Comparison of ENCODE assay signal across 8 cellular contexts in the genomic region with DNA sequence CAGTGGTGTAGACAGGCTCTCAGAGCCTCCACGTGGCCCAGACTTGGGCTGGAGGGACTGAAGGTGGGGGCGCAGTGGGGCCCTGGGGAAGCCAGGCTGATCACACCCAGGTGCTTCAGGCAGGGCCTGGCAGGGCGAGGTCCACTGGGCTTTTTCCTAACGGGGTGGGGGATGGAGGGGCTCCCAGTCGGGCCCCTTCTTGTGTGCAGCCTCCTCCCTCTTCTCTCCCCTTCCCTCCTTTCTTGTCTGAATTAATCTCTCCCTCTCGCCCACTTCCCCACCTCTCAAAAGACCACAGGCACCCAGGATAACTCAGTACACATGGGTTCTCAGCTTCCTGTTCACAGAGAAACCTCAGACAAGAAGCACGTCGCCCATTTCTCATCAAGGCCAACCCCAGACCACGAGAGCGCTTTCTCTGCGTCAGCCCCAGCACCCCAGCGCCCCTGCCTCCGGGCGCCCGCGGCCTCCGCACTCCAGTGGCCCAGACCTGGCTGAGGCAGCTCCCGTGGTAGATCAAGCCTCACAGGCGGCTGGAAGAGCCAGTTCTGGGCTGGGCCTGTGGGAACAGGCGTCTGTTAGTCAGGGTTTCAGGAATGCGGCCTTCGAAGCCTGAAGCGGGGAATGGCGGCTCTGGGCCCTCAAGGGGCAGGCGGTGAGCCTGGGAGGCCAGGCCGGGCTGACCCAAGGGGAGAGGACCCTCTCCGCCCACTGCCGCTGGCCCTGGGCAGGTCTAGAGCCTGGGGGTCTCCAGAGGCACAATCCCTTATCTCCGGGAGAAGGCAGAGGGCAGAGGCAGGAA. TPM values are rescaled to one million over a fixed set of nuclear protein-coding genes. Genes with fewer than 3 reads are reported as not detected.
DNase-seq lines count a peak whose midpoint lies in the region; ATAC-seq, FAIRE-seq and TF ChIP-seq lines count a peak whose summit lies in the region.

No MANE protein-coding gene starts in this region.

- H3K4me2 ChIP-seq in keratinocyte (ENCODE audit: control insufficient read depth, extremely low read depth, insufficient read depth, low read depth, low read length): peak overlapping the region; percentile 96

- peak overlapping the region; percentile 98 for H3K9ac ChIP-seq in keratinocyte (ENCODE audit: control insufficient read depth, extremely low read depth, insufficient read depth, low read length)

- H3K4me1 ChIP-seq in keratinocyte (ENCODE audit: control insufficient read depth, extremely low read depth, insufficient read depth, low read length): peaks cover 33% of the 10 kb centered on the region

- no peaks in the 10 kb centered on the region for H3K36me3 ChIP-seq in keratinocyte (ENCODE audit: control insufficient read depth in 2 of 2, extremely low read depth in 1 of 2, insufficient read depth in 2 of 2, low read length in 2 of 2)

- H3K9me1 ChIP-seq in keratinocyte (ENCODE audit: control insufficient read depth, extremely low read depth, insufficient read depth, low read length): no peaks in the 10 kb centered on the region

- ATAC-seq in GM19452 (IDR thresholded peaks at IDR 0.05; ENCODE audit: unreplicated experiment) (no peak), GM19023 (IDR thresholded peaks at IDR 0.05; ENCODE audit: unreplicated experiment) (no peak)

- no peak overlapping the region for H2AFZ ChIP-seq in keratinocyte (ENCODE audit: control insufficient read depth, low read length)

- H3K27ac ChIP-seq in keratinocyte (ENCODE audit: control insufficient read depth, insufficient read depth, low read length): peak overlapping the region; percentile 100

- H4K20me1 ChIP-seq in keratinocyte (ENCODE audit: control insufficient read depth, extremely low read depth, insufficient read depth, low read length): no peaks in the 10 kb centered on the region

- FAIRE-seq in keratinocyte (lab: Jason Lieb, UNC): peak; percentile 79

- no peaks in the 10 kb centered on the region for H3K27me3 ChIP-seq in keratinocyte (ENCODE audit: control insufficient read depth, extremely low read depth, insufficient read depth, low read length)

- TF ChIP-seq CTCF in keratinocyte (optimal IDR thresholded peaks at IDR 0.05 in 1 of 3, IDR thresholded peaks at IDR 0.05 in 1 of 3, conservative IDR thresholded peaks at IDR 0.05 in 1 of 3; ENCODE audit: extremely low read depth in 1 of 3, insufficient read depth in 2 of 3, low read length in 3 of 3): no peak

- H3K9me3 ChIP-seq in keratinocyte (ENCODE audit: control insufficient read depth, low read depth, low read length): no peaks in the 10 kb centered on the region

- H3K79me2 ChIP-seq in keratinocyte (ENCODE audit: control insufficient read depth, insufficient read depth, low read length): no peaks in the 10 kb centered on the region

- dilution Hi-C loops in keratinocyte (cut with MboI; ENCODE audit: extremely low pct_ligation_motif_present, low sequenced_read_pairs): no loop called here

- peak overlapping the region; percentile 45 to 67 (median 65) for H3K4me3 ChIP-seq in keratinocyte (ENCODE audit: control insufficient read depth in 2 of 3, extremely low read depth in 1 of 3, insufficient read depth in 2 of 3, low read depth in 1 of 3, low read length in 3 of 3)

- peak; percentile 43 for DNase-seq in GM04503 (ENCODE audit: low read depth)
- peak; percentile 59 for DNase-seq in RKO (ENCODE audit: low spot score)
- peak; percentile 70 for DNase-seq in activated gamma-delta T cell treated with anti-CD3 and anti-CD28 coated beads, Interleukin-2, amount 50 U/mL, for 16 hours (ENCODE audit: low read depth)
- peak; percentile 82 for DNase-seq in keratinocyte (ENCODE audit: low read depth, low spot score)
- peak; percentile 43 to 56 (median 47) for DNase-seq in stimulated activated CD4-positive, alpha-beta T cell treated with anti-CD3 and anti-CD28 coated beads, TNF-alpha, amount 100 ng/mL, for 4 hours (ENCODE audit: low read depth in 3 of 3)
- no peak for DNase-seq in DMS153 treated with DMSO at 0.1 percent for 48 hours (lab: John Stamatoyannopoulos, UW; ENCODE audit: unreplicated experiment)

RNA-seq across cellular contexts. Expression of a gene that starts 50.6 kb away (rescaled TPM):
- polyA plus RNA-seq in keratinocyte: 3.1 to 6.5 TPM (median 3.8 TPM) in 3 replicates
- polyA plus RNA-seq in keratinocyte (2011; ENCODE audit: low read depth): 4.3 TPM
- polyA plus RNA-seq in keratinocyte (2011; cell fraction: cytosol; rRNA removed): 2.2 and 5.8 TPM in 2 replicates
- 6.3 and 9.1 TPM in 2 replicates for polyA plus RNA-seq in keratinocyte (2011; cell fraction: nucleus; rRNA removed)
- 8.8 and 10.9 TPM in 2 replicates for polyA plus RNA-seq in keratinocyte (2012; ENCODE audit: low replicate concordance)
- polyA minus RNA-seq in keratinocyte: 1.8 to 2.5 TPM (median 2.1 TPM) in 3 replicates
- polyA minus RNA-seq in keratinocyte (2011; cell fraction: cytosol; rRNA and poly(A)+ RNA removed): 20.3 TPM
- polyA minus RNA-seq in keratinocyte (2011; cell fraction: nucleus; rRNA and poly(A)+ RNA removed): 7.9 and 10.7 TPM in 2 replicates
